Comparison of ENCODE assay signal across 1 cellular context in genomic region chr5:174601937-174602336, GRCh38.
TF ChIP-seq lines count a peak whose summit lies in the region.

No MANE protein-coding gene starts in this region.

TF ChIP-seq in HCT116, 20 proteins besides CTCF, POLR2A, EP300 and RAD21 (continued from another document):
- TF ChIP-seq ZBTB33 (IDR thresholded peaks at IDR 0.05; ENCODE audit: extremely low read depth, insufficient replicate concordance, low read length): no peak
